9 cellular contexts compared by ENCODE assay signal in the genomic region with DNA sequence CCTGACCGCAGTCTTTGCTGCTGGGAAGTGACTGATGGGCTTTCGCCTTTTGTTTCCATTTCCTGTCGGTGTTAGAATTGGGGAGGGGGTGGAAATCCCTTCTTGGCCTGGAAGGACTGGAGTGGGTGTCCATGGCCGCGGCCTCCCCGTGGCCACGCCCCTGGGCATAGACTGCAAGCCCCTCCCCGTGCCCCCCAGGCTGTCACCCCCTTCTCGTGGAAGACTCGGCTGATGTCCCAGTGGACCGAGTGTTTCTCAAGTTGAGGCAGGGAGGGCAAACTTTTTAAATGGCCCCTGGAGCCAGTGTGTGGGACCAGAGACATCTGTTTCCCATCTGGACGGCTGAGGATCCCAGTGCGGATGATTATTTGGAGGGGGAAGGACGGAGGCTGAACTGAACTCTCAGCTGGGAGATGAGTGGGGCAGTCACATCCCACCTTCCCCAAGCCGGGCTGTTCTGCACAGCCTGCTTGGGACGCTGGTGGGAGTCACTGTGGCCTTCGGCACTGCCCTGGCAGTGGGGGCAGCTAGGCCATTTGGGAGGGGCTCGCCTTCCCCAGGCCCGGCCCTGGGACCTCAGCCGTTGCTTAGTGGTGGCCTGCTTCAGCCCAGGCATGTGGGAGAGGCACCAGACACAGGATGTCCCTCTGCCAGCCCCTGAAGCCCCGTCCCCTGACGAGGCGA. TPM values are rescaled to one million over a fixed set of nuclear protein-coding genes. Genes with fewer than 3 reads are reported as not detected.
DNase-seq lines count a peak whose midpoint lies in the region; ATAC-seq, FAIRE-seq and TF ChIP-seq lines count a peak whose summit lies in the region.
"Had no signal": no experiment of that assay in that cellular context is flagged by ENCODE, and none has a peak within 500 bp of the region (broad histone marks: within the 10 kb centered on the region; RNA-seq: fewer than 3 reads in every experiment).

No MANE protein-coding gene starts in this region.

- H3K36me3 Mint-ChIP-seq in stimulated activated naive CD8-positive, alpha-beta T cell treated with anti-CD3 and anti-CD28 coated beads, Interleukin-15, Interleukin-2, amounts not matched to agents 100 ng/mL and 50 ng/mL, for 24 hours (ENCODE audit: low read depth), result no peaks in the 10 kb centered on the region

- H3K27me3 ChIP-seq in bronchial epithelial cell (ENCODE audit: control insufficient read depth, insufficient read depth, low read length) (no peaks in the 10 kb centered on the region), lung (ENCODE audit: control insufficient read depth, insufficient read depth) (no peaks in the 10 kb centered on the region), upper lobe of right lung (no peaks in the 10 kb centered on the region)

- peaks cover 21 to 52% of the 10 kb centered on the region in 2 donors for H3K4me1 ChIP-seq in lung (ENCODE audit: control insufficient read depth in 2 of 2, insufficient read depth in 2 of 2, low read length in 2 of 2)
- H3K4me1 ChIP-seq in upper lobe of right lung, result peaks cover 47% of the 10 kb centered on the region

- no peak for DNase-seq in stimulated activated naive CD8-positive, alpha-beta T cell treated with anti-CD3 and anti-CD28 coated beads, Interleukin-15, Interleukin-2, amounts not matched to agents 100 U/mL and 50 U/mL, for 24 hours
- DNase-seq in bronchial epithelial cell (ENCODE audit: low read depth) (no peak), lung (ENCODE audit: low spot score) (no peak), upper lobe of right lung (no peak), G401 (ENCODE audit: low spot score) (no peak), NCI-H774 (lab: John Stamatoyannopoulos, UW) (no peak)

- in situ Hi-C loops in G401 (cut with HindIII; ENCODE audit: low sequenced_read_pairs), result no loop called here

- H3K27me3 Mint-ChIP-seq in stimulated activated naive CD8-positive, alpha-beta T cell treated with anti-CD3 and anti-CD28 coated beads, Interleukin-15, Interleukin-2, amounts not matched to agents 100 ng/mL and 50 ng/mL, for 24 hours, result no peaks in the 10 kb centered on the region

- H3K36me3 ChIP-seq in bronchial epithelial cell (ENCODE audit: control insufficient read depth, insufficient read depth, low read length) (peaks cover 5% of the 10 kb centered on the region), lung (ENCODE audit: control insufficient read depth in 2 of 2, insufficient read depth in 2 of 2, low read length in 2 of 2) (no peaks in the 10 kb centered on the region), upper lobe of right lung (no peaks in the 10 kb centered on the region)
- H3K36me3 ChIP-seq: neutrophil had no signal

- H3K4me3 ChIP-seq in bronchial epithelial cell (ENCODE audit: low read depth, low read length) (peak overlapping the region; percentile 93), lung (peak overlapping the region; percentile 81), upper lobe of right lung (peak overlapping the region; percentile 99)

- peaks cover 30% of the 10 kb centered on the region for H3K4me1 Mint-ChIP-seq in stimulated activated naive CD8-positive, alpha-beta T cell treated with anti-CD3 and anti-CD28 coated beads, Interleukin-15, Interleukin-2, amounts not matched to agents 100 ng/mL and 50 ng/mL, for 24 hours (ENCODE audit: low read depth)

- WGBS in lung, 2 donors, result 16 to 35% methylated on average over 23 of the region's 23 CpGs

- peak overlapping the region; percentile 77 for H3K27ac Mint-ChIP-seq in stimulated activated naive CD8-positive, alpha-beta T cell treated with anti-CD3 and anti-CD28 coated beads, Interleukin-15, Interleukin-2, amounts not matched to agents 100 ng/mL and 50 ng/mL, for 24 hours

- H3K4me3 Mint-ChIP-seq in stimulated activated naive CD8-positive, alpha-beta T cell treated with anti-CD3 and anti-CD28 coated beads, Interleukin-15, Interleukin-2, amounts not matched to agents 100 ng/mL and 50 ng/mL, for 24 hours, result peak overlapping the region; percentile 90

- no peak for FAIRE-seq in bronchial epithelial cell (lab: Jason Lieb, UNC)

- no peaks in the 10 kb centered on the region for H3K9me3 ChIP-seq in lung (ENCODE audit: control insufficient read depth in 2 of 2, insufficient read depth in 1 of 2, low read length in 1 of 2)
- no peaks in the 10 kb centered on the region for H3K9me3 ChIP-seq in upper lobe of right lung
- H3K9me3 ChIP-seq: neutrophil had no signal

- TF ChIP-seq CTCF in bronchial epithelial cell (IDR thresholded peaks at IDR 0.05; ENCODE audit: insufficient read depth, low read length, severe bottlenecking) (no peak), lung (IDR thresholded peaks at IDR 0.05; ENCODE audit: control extremely low read depth, extremely low read depth) (no peak), upper lobe of right lung (IDR thresholded peaks at IDR 0.05) (no peak)

- intact Hi-C loops in upper lobe of right lung (cut with DNase I), result no loop called here

- no peak for ATAC-seq in stimulated activated naive CD8-positive, alpha-beta T cell treated with anti-CD3 and anti-CD28 coated beads, Interleukin-15, Interleukin-2, amounts not matched to agents 100 U/mL and 50 U/mL, for 24 hours
- ATAC-seq in lung (ENCODE audit: insufficient read depth, low FRiP score) (no peak), upper lobe of right lung (no peak), GM19351 (IDR thresholded peaks at IDR 0.05; ENCODE audit: unreplicated experiment) (no peak)

- no peaks in the 10 kb centered on the region for H3K9me3 Mint-ChIP-seq in stimulated activated naive CD8-positive, alpha-beta T cell treated with anti-CD3 and anti-CD28 coated beads, Interleukin-15, Interleukin-2, amounts not matched to agents 100 ng/mL and 50 ng/mL, for 24 hours

- H3K27ac ChIP-seq in lung (ENCODE audit: low read depth in 1 of 2, low read length in 1 of 2) (peak overlapping the region; percentile 98 to 99), upper lobe of right lung (peak overlapping the region; percentile 99)
- H3K27ac ChIP-seq: neutrophil had no signal

RNA-seq across cellular contexts. Expression of a gene that starts 1.6 kb away (rescaled TPM):
- total RNA-seq in bronchial epithelial cell, result 133 and 219 TPM in 2 replicates
- total RNA-seq in lung, result 100 to 1,000 TPM; 605 to 708 TPM
- polyA plus RNA-seq in lung, result 100 to 1,000 TPM; 412 to 679 TPM
- total RNA-seq in upper lobe of right lung, result 801 TPM
- total RNA-seq in G401 (2014; rRNA removed; shearing (Covaris generic)), result 61.8 and 105 TPM in 2 replicates

RNA-seq across cellular contexts. Expression of a gene that starts 21.9 kb away (rescaled TPM):
- total RNA-seq in bronchial epithelial cell (80.8 and 86.3 TPM in 2 replicates), lung (10 to 100 TPM; 25.1 to 56.5 TPM), upper lobe of right lung (40.6 TPM)
- 10 to 100 TPM; 48.8 to 50.7 TPM for polyA plus RNA-seq in lung
- 44.6 and 46.1 TPM in 2 replicates for total RNA-seq in G401 (2014; rRNA removed; shearing (Covaris generic))
